Comparison of ENCODE assay signal across 20 cellular contexts in genomic region chr15:78427985-78428384, GRCh38.
"Had no signal": no experiment of that assay in that cellular context is flagged by ENCODE, and none has a peak within 500 bp of the region (broad histone marks: within the 10 kb centered on the region; RNA-seq: fewer than 3 reads in every experiment).

No MANE protein-coding gene starts in this region.

- H3K4me3 ChIP-seq: heart right ventricle, mucosa of descending colon, psoas muscle, sigmoid colon, skin epidermis, uterus had no signal

- H3K27ac Mint-ChIP-seq: stimulated activated naive B cell treated with anti-CD40 and anti-IgM and Interleukin-4, amounts not matched to agents 10 μg/mL and 1 μg/mL and 100 μg/mL, for 72 hours; type B pancreatic cell had no signal

- H3K36me3 ChIP-seq: heart right ventricle, neutrophil, sigmoid colon, uterus had no signal

- H3K9me3 Mint-ChIP-seq: naive thymus-derived CD8-positive, alpha-beta T cell had no signal

- FAIRE-seq: endometrium, frontal cortex, islet of Langerhans had no signal

- ATAC-seq: esophagus mucosa; heart right ventricle; mucosa of descending colon; naive thymus-derived CD8-positive, alpha-beta T cell; psoas muscle; stimulated activated naive B cell treated with anti-CD40 and anti-IgM and Interleukin-4, amounts not matched to agents 10 μg/mL and 1 μg/mL and 100 μg/mL, for 72 hours had no signal

- H3K27me3 ChIP-seq: neutrophil, uterus had no signal

- DNase-seq: effector memory CD4-positive, alpha-beta T cell; heart right ventricle; hypothalamus; kidney glomerular epithelial cell; mucosa of descending colon; naive thymus-derived CD8-positive, alpha-beta T cell; psoas muscle; retina; sigmoid colon; stimulated activated CD4-positive, alpha-beta T cell treated with anti-CD3 and anti-CD28 coated beads, Interleukin-2, amount 100 ng/mL, for 24 hours; stimulated activated CD4-positive, alpha-beta T cell treated with anti-CD3 and anti-CD28 coated beads, Interleukin-4, amount 100 ng/mL, for 4 hours; stimulated activated naive B cell treated with anti-CD40 and anti-IgM and Interleukin-4, amounts not matched to agents 10 μg/mL and 1 μg/mL and 100 μg/mL, for 72 hours; uterus had no signal

- H3K27ac ChIP-seq: heart right ventricle, neutrophil, psoas muscle, sigmoid colon, skin epidermis, uterus had no signal

- H3K9me3 ChIP-seq: heart right ventricle, mucosa of descending colon, neutrophil, psoas muscle, sigmoid colon, uterus had no signal

- H3K4me3 Mint-ChIP-seq: naive thymus-derived CD8-positive, alpha-beta T cell; stimulated activated naive B cell treated with anti-CD40 and anti-IgM and Interleukin-4, amounts not matched to agents 10 μg/mL and 1 μg/mL and 100 μg/mL, for 72 hours; type B pancreatic cell had no signal

- H3K4me1 ChIP-seq: psoas muscle, sigmoid colon, uterus had no signal

- H3K36me3 Mint-ChIP-seq: naive thymus-derived CD8-positive, alpha-beta T cell; stimulated activated naive B cell treated with anti-CD40 and anti-IgM and Interleukin-4, amounts not matched to agents 10 μg/mL and 1 μg/mL and 100 μg/mL, for 72 hours; type B pancreatic cell had no signal
